Comparison of ENCODE assay signal across 8 cellular contexts in the genomic region with DNA sequence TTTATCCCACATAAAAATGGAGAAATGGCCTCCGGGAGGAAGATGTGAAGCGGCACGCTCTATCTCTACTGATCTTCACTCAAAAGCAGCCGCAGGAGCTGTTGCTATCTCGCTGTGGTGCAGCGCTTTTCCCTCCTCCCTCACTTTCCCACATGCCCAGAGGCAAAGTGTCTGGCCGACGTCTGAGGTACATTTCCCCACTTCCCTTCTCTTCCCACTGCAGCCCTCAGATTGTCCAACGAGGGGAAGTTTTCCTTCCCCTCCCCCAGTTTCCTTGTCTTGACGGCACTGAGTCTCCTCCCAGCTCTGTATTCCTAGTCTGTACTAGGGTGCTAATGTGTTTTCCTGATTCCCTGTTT. TPM values are rescaled to one million over a fixed set of nuclear protein-coding genes. Genes with fewer than 3 reads are reported as not detected.
DNase-seq lines count a peak whose midpoint lies in the region; ATAC-seq and TF ChIP-seq lines count a peak whose summit lies in the region.

No MANE protein-coding gene starts in this region.

- ATAC-seq in HG03039 (IDR thresholded peaks at IDR 0.05; ENCODE audit: unreplicated experiment): no peak

- H3K4me1 ChIP-seq in ES-I3 (ENCODE audit: insufficient read depth, low read length) (peaks cover 3% of the 10 kb centered on the region; the same call in 1 of the 2 replicates), SJCRH30 (peaks cover 10% of the 10 kb centered on the region), parathyroid adenoma (no peaks in the 10 kb centered on the region)

- H3K27ac ChIP-seq in SJCRH30 (peak overlapping the region; percentile 59), parathyroid adenoma (no peak overlapping the region)

- no peak for TF ChIP-seq CTCF in fibroblast of villous mesenchyme (IDR thresholded peaks at IDR 0.05; ENCODE audit: insufficient read depth, low read depth, low read length)
- TF ChIP-seq CTCF in parathyroid adenoma (IDR thresholded peaks at IDR 0.05): no peak

- H3K9ac ChIP-seq in ES-I3 (ENCODE audit: low read depth, low read length) (peak overlapping the region; percentile 46), parathyroid adenoma (no peak overlapping the region)

- H3K4me2 ChIP-seq in parathyroid adenoma (ENCODE audit: low read length): peak overlapping the region; percentile 66

- H3K4me3 ChIP-seq in SJCRH30 (peak overlapping the region; percentile 71), fibroblast of villous mesenchyme (ENCODE audit: low read depth, low read length) (peak overlapping the region; percentile 52), parathyroid adenoma (ENCODE audit: low read depth, low read length) (peak overlapping the region; percentile 50)

- no peaks in the 10 kb centered on the region for H3K79me2 ChIP-seq in parathyroid adenoma

- H3K36me3 ChIP-seq in ES-I3 (ENCODE audit: insufficient read depth, low read length): no peaks in the 10 kb centered on the region
- H3K36me3 ChIP-seq in SJCRH30: no peaks in the 10 kb centered on the region; the same call in 1 of the 2 replicates
- H3K36me3 ChIP-seq in parathyroid adenoma (ENCODE audit: control insufficient read depth, insufficient read depth, low read length): no peaks in the 10 kb centered on the region

- DNase-seq in SJCRH30 (peak in 1 of 2 experiments; percentile 74), fibroblast of villous mesenchyme (ENCODE audit: low read depth) (no peak), NCI-H1436 treated with DMSO at 0.1 percent for 48 hours (lab: John Stamatoyannopoulos, UW) (no peak), SK-N-DZ (ENCODE audit: low spot score) (no peak), activated gamma-delta T cell treated with Interleukin-2 at 50 U/mL for 16 hours (no peak)

- no peaks in the 10 kb centered on the region for H3K9me3 ChIP-seq in ES-I3 (ENCODE audit: control insufficient read depth, insufficient read depth, low read length)
- no peaks in the 10 kb centered on the region for H3K9me3 ChIP-seq in SJCRH30 (replicated peaks)
- no peaks in the 10 kb centered on the region for H3K9me3 ChIP-seq in parathyroid adenoma (ENCODE audit: control insufficient read depth, low read length)

- peak overlapping the region; percentile 78 for H2AFZ ChIP-seq in parathyroid adenoma

- no peaks in the 10 kb centered on the region for H3K27me3 ChIP-seq in SJCRH30
- H3K27me3 ChIP-seq in parathyroid adenoma (ENCODE audit: control insufficient read depth, insufficient read depth, low read length): no peaks in the 10 kb centered on the region

RNA-seq across cellular contexts. Expression of gene COL25A1, which starts 0.7 kb away (rescaled TPM):
- 12.1 and 13.2 TPM in 2 replicates for total RNA-seq in SJCRH30 (2014; rRNA removed; shearing (Covaris generic))
- 6.9 and 13.5 TPM in 2 replicates for total RNA-seq in fibroblast of villous mesenchyme
- 0.01 TPM in 1 of 2 replicates, not detected in the other for polyA plus RNA-seq in SK-N-DZ (2014; cell fraction: cytosol; rRNA removed)
- 0.01 TPM in 1 of 2 replicates, not detected in the other for polyA plus RNA-seq in SK-N-DZ (2014; cell fraction: nucleus; rRNA removed)
